ENCODE assay signal across 8 cellular contexts in the genomic region with DNA sequence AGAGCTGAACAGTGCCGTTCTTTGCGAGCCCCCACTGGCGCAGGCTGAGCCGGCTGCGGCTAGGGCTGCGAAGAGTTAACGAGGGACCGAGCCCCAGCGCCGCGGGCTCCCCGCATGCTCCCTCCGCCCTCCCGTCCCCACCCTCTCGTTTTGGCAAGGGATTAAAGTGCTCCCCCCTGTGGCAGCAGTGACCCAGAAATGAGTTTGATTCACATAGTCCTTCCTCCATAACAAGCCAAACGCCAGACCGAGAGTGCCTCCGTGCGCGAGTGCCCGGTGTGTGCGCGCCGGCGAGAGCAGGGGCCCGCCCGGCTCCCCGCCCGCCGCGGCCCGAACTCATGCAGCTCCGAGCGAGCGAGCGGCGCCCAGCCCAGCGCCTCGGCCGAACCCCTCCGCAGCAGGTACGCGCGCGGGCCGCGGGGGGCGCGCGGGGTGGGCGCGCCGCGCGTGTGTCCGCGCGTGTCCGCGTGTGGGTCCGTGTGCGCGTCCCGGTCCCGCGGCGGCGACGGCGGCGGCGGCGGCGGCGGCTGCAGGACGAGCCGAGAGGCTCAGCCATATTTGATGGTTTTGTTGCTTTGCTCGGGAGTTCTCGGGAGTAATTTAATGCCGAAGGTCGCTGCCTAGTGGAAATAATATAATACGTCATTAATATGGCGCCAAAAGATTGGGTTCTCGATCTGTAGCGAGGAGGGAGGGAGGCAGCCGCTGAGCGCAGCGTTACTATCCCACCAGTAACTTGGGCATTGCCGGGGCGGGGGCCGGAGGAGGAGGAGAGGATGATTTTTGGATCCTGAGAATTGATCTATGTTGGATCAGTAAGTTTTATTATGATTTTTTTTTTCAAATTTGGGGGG. TPM values are rescaled to one million over a fixed set of nuclear protein-coding genes. Genes with fewer than 3 reads are reported as not detected.
DNase-seq lines count a peak whose midpoint lies in the region; FAIRE-seq and TF ChIP-seq lines count a peak whose summit lies in the region.

A gene (plus strand): TSS at position 224 of the 854 bp plus-strand sequence. CDS start 22,059 bp downstream, outside the sequence.

- peaks cover 5 to 10% (median 9%) of the 10 kb centered on the region in 3 experiments; a peak in 5 of 7 replicates for H3K36me3 Mint-ChIP-seq in H9 (ENCODE audit: insufficient read depth in 1 of 3, low read depth in 3 of 3)

- H3K9me3 Mint-ChIP-seq in H9, result peaks cover 2 to 3% of the 10 kb centered on the region in 2 experiments; a peak in 3 of 5 replicates

- peak; percentile 46 for FAIRE-seq in G401.6 (lab: Jason Lieb, UNC)

- H3F3A ChIP-seq in neural cell (ENCODE audit: insufficient read depth, low read length, poor library complexity, severe bottlenecking), result peaks cover 6% of the 10 kb centered on the region

- H3K27ac ChIP-seq in H9 (ENCODE audit: insufficient read length, low read depth, low read length), result peak within 1 kb of the TSS; percentile 99
- peak within 1 kb of the TSS; percentile 76 for H3K27ac ChIP-seq in neural cell (ENCODE audit: low read length)
- peak within 1 kb of the TSS; percentile 91 to 97 (median 97) for H3K27ac ChIP-seq in stomach

- peak within 1 kb of the TSS; percentile 30 for H4K5ac ChIP-seq in H9 (ENCODE audit: insufficient read length, low read depth, low read length)

- TF ChIP-seq CTCF in H9 (conservative IDR thresholded peaks at IDR 0.05) (peak; percentile 72), neural cell (IDR thresholded peaks at IDR 0.05; ENCODE audit: poor library complexity, severe bottlenecking) (peak; percentile 85), stomach (IDR thresholded peaks at IDR 0.05) (peak in 5 of 7 experiments; percentile 29 to 57 (median 44))

- no peaks in the 10 kb centered on the region for H4K20me1 ChIP-seq in H9 (ENCODE audit: control insufficient read depth, insufficient read depth, insufficient read length)
- H4K20me1 ChIP-seq in neural cell (ENCODE audit: insufficient read depth), result no peaks in the 10 kb centered on the region

- H3K36me3 ChIP-seq in neural cell (ENCODE audit: insufficient read depth, low read length) (no peaks in the 10 kb centered on the region), stomach (no peaks in the 10 kb centered on the region)

- peak within 1 kb of the TSS; percentile 100 for H3K27ac Mint-ChIP-seq in H9

- intact Hi-C loops in stomach (cut with DNase I; ENCODE audit: low total_unique reads), result no loop called here

- peaks cover 6% of the 10 kb centered on the region for H3K23me2 ChIP-seq in H9 (ENCODE audit: insufficient read length, low read depth, low read length, poor library complexity, severe bottlenecking)

- H3K14ac ChIP-seq in H9 (ENCODE audit: insufficient read depth, low read length), result peak within 1 kb of the TSS; percentile 60

- no peak within 1 kb of the TSS for H2BK12ac ChIP-seq in H9 (ENCODE audit: insufficient read length, low read depth, low read length)

- H3K9ac ChIP-seq in H9 (ENCODE audit: extremely low read depth, insufficient read length, low read length) (peak within 1 kb of the TSS; percentile 85), neural cell (ENCODE audit: low read length) (peak within 1 kb of the TSS; percentile 60)

- H2AFZ ChIP-seq in H9 (ENCODE audit: low read length), result no peak within 1 kb of the TSS
- no peak within 1 kb of the TSS for H2AFZ ChIP-seq in neural cell (ENCODE audit: low read depth, low read length)

- H3T11ph ChIP-seq in H9 (ENCODE audit: low read length), result no peak within 1 kb of the TSS

- no peaks in the 10 kb centered on the region for H3K9me3 ChIP-seq in H9 (ENCODE audit: control insufficient read depth, low read depth, low read length)
- H3K9me3 ChIP-seq in neural cell (ENCODE audit: low read length), result no peaks in the 10 kb centered on the region
- H3K9me3 ChIP-seq in stomach, result no peaks in the 10 kb centered on the region

- H3K56ac ChIP-seq in H9 (ENCODE audit: insufficient read length, low read depth, low read length), result peak within 1 kb of the TSS; percentile 28

- H2AK5ac ChIP-seq in H9 (ENCODE audit: insufficient read length, low read length), result no peak within 1 kb of the TSS

- H2BK120ac ChIP-seq in H9 (ENCODE audit: low read depth, low read length, poor library complexity, severe bottlenecking), result no peak within 1 kb of the TSS

- H3K4me1 Mint-ChIP-seq in H9, result peaks cover 31 to 34% of the 10 kb centered on the region in 2 experiments

- H3K9me2 ChIP-seq in neural cell (ENCODE audit: insufficient read depth, low read length), result no peaks in the 10 kb centered on the region

- TF ChIP-seq EP300 in neural cell (conservative IDR thresholded peaks at IDR 0.05; ENCODE audit: poor library complexity, severe bottlenecking) (peak; percentile 58), stomach (IDR thresholded peaks at IDR 0.05) (no peak)

- no peak within 1 kb of the TSS for H4K8ac ChIP-seq in H9 (replicated peaks; ENCODE audit: insufficient read length, low read depth, low read length)

- peak within 1 kb of the TSS; percentile 76 for H3K18ac ChIP-seq in H9 (ENCODE audit: insufficient read length, low read depth, low read length)

- peak within 1 kb of the TSS; percentile 100 for H3K4me3 Mint-ChIP-seq in H9

- peak within 1 kb of the TSS; percentile 3 for H3K23ac ChIP-seq in H9 (ENCODE audit: insufficient read length, low read depth, low read length)

- H2BK20ac ChIP-seq in H9 (ENCODE audit: low read depth, low read length, poor library complexity, severe bottlenecking), result no peak within 1 kb of the TSS

- H3K79me2 ChIP-seq in H9 (ENCODE audit: insufficient read depth, low read length), result peaks cover 23% of the 10 kb centered on the region
- H3K79me2 ChIP-seq in neural cell (replicated peaks; ENCODE audit: insufficient read depth, low read length), result peaks cover 9% of the 10 kb centered on the region

- peak in 1 of 4 donors; percentile 34 for TF ChIP-seq POLR2A in stomach (IDR thresholded peaks at IDR 0.05)

- H3K79me1 ChIP-seq in H9 (ENCODE audit: insufficient read depth, low read depth, low read length, poor library complexity, severe bottlenecking), result no peaks in the 10 kb centered on the region

- peak; percentile 80 for TF ChIP-seq RAD21 in neural cell (conservative IDR thresholded peaks at IDR 0.05)

- H3K4me3 ChIP-seq in neural cell (ENCODE audit: low read length) (peak within 1 kb of the TSS; percentile 88), stomach (peak within 1 kb of the TSS; percentile 69 to 93 (median 71))

- no peak within 1 kb of the TSS for H2BK15ac ChIP-seq in H9 (ENCODE audit: low read depth, low read length)

- no peaks in the 10 kb centered on the region for H3K27me3 Mint-ChIP-seq in H9 (ENCODE audit: low read depth)

- H3K27me3 ChIP-seq in H9 (ENCODE audit: insufficient read depth, low read length), result no peaks in the 10 kb centered on the region
- no peaks in the 10 kb centered on the region for H3K27me3 ChIP-seq in neural cell (ENCODE audit: insufficient read depth, low read depth, low read length)
- no peaks in the 10 kb centered on the region for H3K27me3 ChIP-seq in stomach

- WGBS in H9 (ENCODE audit: extremely low coverage, insufficient read length, low lambda C conversion rate), result no CpG with 5 or more reads among the region's 91 CpGs
- 0 to 1% (median 0%) methylated on average over 60 to 89 of the region's 91 CpGs for WGBS in stomach, 5 donors

- H3K4me2 ChIP-seq in H9 (ENCODE audit: insufficient read depth, insufficient read length, low read length), result peak within 1 kb of the TSS; percentile 69
- peak within 1 kb of the TSS; percentile 78 for H3K4me2 ChIP-seq in neural cell (ENCODE audit: low read length)

- peak; percentile 95 for DNase-seq in H9
- DNase-seq in M059J (ENCODE audit: low read depth), result peak; percentile 91
- DNase-seq in SHP77 (lab: John Stamatoyannopoulos, UW), result peak; percentile 66 to 81
- DNase-seq in activated effector memory CD4-positive, alpha-beta T cell treated with anti-CD3 and anti-CD28 coated beads, Interleukin-2, amount 50 U/mL, for 16 hours, result peak; percentile 96
- DNase-seq in fibroblast of the conjunctiva (ENCODE audit: low read depth), result peak; percentile 93
- peak; percentile 95 for DNase-seq in stomach

- H3K4me1 ChIP-seq in H9 (ENCODE audit: insufficient read depth, low read length), result no peaks in the 10 kb centered on the region
- H3K4me1 ChIP-seq in stomach, result peaks cover 7 to 32% (median 22%) of the 10 kb centered on the region in 4 donors

- H4K91ac ChIP-seq in H9 (ENCODE audit: insufficient read length, low read depth, low read length), result no peak within 1 kb of the TSS

- H3K4ac ChIP-seq in H9 (ENCODE audit: low read depth, low read length), result no peak within 1 kb of the TSS

- peak within 1 kb of the TSS; percentile 14 for H2BK5ac ChIP-seq in H9 (ENCODE audit: insufficient read length, low read length)

TF ChIP-seq in neural cell, 6 proteins besides CTCF, POLR2A, EP300 and RAD21 (continues in another document):
- TF ChIP-seq MXI1 (conservative IDR thresholded peaks at IDR 0.05; ENCODE audit: poor library complexity, severe bottlenecking) (peak; percentile 57), POLR2AphosphoS5 (IDR thresholded peaks at IDR 0.05) (no peak)
- TF ChIP-seq, protein P1, sequence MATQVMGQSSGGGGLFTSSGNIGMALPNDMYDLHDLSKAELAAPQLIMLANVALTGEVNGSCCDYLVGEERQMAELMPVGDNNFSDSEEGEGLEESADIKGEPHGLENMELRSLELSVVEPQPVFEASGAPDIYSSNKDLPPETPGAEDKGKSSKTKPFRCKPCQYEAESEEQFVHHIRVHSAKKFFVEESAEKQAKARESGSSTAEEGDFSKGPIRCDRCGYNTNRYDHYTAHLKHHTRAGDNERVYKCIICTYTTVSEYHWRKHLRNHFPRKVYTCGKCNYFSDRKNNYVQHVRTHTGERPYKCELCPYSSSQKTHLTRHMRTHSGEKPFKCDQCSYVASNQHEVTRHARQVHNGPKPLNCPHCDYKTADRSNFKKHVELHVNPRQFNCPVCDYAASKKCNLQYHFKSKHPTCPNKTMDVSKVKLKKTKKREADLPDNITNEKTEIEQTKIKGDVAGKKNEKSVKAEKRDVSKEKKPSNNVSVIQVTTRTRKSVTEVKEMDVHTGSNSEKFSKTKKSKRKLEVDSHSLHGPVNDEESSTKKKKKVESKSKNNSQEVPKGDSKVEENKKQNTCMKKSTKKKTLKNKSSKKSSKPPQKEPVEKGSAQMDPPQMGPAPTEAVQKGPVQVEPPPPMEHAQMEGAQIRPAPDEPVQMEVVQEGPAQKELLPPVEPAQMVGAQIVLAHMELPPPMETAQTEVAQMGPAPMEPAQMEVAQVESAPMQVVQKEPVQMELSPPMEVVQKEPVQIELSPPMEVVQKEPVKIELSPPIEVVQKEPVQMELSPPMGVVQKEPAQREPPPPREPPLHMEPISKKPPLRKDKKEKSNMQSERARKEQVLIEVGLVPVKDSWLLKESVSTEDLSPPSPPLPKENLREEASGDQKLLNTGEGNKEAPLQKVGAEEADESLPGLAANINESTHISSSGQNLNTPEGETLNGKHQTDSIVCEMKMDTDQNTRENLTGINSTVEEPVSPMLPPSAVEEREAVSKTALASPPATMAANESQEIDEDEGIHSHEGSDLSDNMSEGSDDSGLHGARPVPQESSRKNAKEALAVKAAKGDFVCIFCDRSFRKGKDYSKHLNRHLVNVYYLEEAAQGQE (IDR thresholded peaks at IDR 0.05; ENCODE audit: borderline replicate concordance), result peak; percentile 18

RNA-seq across cellular contexts. Expression of the gene that starts here (rescaled TPM):
- total RNA-seq in H9 (2021) (192 and 194 TPM in 2 replicates), stomach (10 to 100 TPM; 11.6 to 57.2 (median 31.7) TPM)
- 9.1 and 10.6 TPM in 2 replicates for total RNA-seq in M059J (2014; rRNA removed; shearing (Covaris generic))
- polyA plus RNA-seq in neural cell (14.5 and 16.4 TPM in 2 replicates), stomach (10 to 100 TPM; 11.2 to 16.3 (median 12.3) TPM)
- 24.6 and 25.9 TPM in 2 replicates for polyA minus RNA-seq in neural cell

Comparison
In these comparisons a context has a peak if more than half of its experiments do, and no peak if none do; other contexts are left out.
1. Peak in every context shown above with its lines: DNase-seq, H3K4me3 ChIP-seq and H3K27ac ChIP-seq.